In genomic region chr5:176530983-176531901, GRCh38 we compare ENCODE assay signal across 9 cellular contexts. TPM values are rescaled to one million over a fixed set of nuclear protein-coding genes. Genes with fewer than 3 reads are reported as not detected.
DNase-seq lines count a peak whose midpoint lies in the region; ATAC-seq lines count a peak whose summit lies in the region.
"Had no signal": no experiment of that assay in that cellular context is flagged by ENCODE, and none has a peak within 500 bp of the region (broad histone marks: within the 10 kb centered on the region; RNA-seq: fewer than 3 reads in every experiment).

No MANE protein-coding gene starts in this region.

- H3K36me3 ChIP-seq in NT2/D1 (ENCODE audit: insufficient read depth, insufficient read length, low read length), result peaks cover 64% of the 10 kb centered on the region
- peaks cover 45% of the 10 kb centered on the region for H3K36me3 ChIP-seq in effector memory CD4-positive, alpha-beta T cell (ENCODE audit: control insufficient read depth, insufficient read depth, low read length)

- no peak overlapping the region for H3K4me3 ChIP-seq in NT2/D1 (ENCODE audit: insufficient read length, low read depth)
- no peak overlapping the region for H3K4me3 ChIP-seq in effector memory CD4-positive, alpha-beta T cell (ENCODE audit: insufficient read depth, low read depth, low read length, poor library complexity, severe bottlenecking)

- ATAC-seq in GM21367 (IDR thresholded peaks at IDR 0.05; ENCODE audit: unreplicated experiment), result no peak

- H3K27ac ChIP-seq in effector memory CD4-positive, alpha-beta T cell (ENCODE audit: insufficient read depth, low read length, poor library complexity, severe bottlenecking), result peak overlapping the region; percentile 52

- peaks cover 20% of the 10 kb centered on the region for H3K4me1 ChIP-seq in NT2/D1 (ENCODE audit: insufficient read depth, insufficient read length)
- H3K4me1 ChIP-seq in effector memory CD4-positive, alpha-beta T cell (ENCODE audit: control insufficient read depth, insufficient read depth, low read length, poor library complexity, severe bottlenecking), result peaks cover 65% of the 10 kb centered on the region

- H3K27me3 ChIP-seq in NT2/D1 (ENCODE audit: insufficient read depth, insufficient read length), result no peaks in the 10 kb centered on the region
- no peaks in the 10 kb centered on the region for H3K27me3 ChIP-seq in effector memory CD4-positive, alpha-beta T cell (replicated peaks; ENCODE audit: control insufficient read depth, insufficient read depth, low read length, poor library complexity, severe bottlenecking)

- no peaks in the 10 kb centered on the region for H3K9me3 ChIP-seq in NT2/D1 (ENCODE audit: insufficient read depth, low read length)
- no peaks in the 10 kb centered on the region for H3K9me3 ChIP-seq in effector memory CD4-positive, alpha-beta T cell (ENCODE audit: control insufficient read depth, low read length)

- intact Hi-C loops in posterior vena cava (cut with DNase I), result loop anchor here (10.0 kb wide), 1 partner anchor 86 kb away; the partner anchor contains the start of gene FAF2 (in 2 of the 2)

- H3K9ac ChIP-seq in NT2/D1 (ENCODE audit: insufficient read length, low read depth), result peak overlapping the region; percentile 42

- peak; percentile 33 for DNase-seq in EH (ENCODE audit: low read depth)
- no peak for DNase-seq in NT2/D1 (ENCODE audit: low read depth, low spot score)
- DNase-seq in effector memory CD4-positive, alpha-beta T cell, result no peak
- DNase-seq in posterior vena cava (ENCODE audit: low spot score), result peak; percentile 63
- DNase-seq in HuH-7 (ENCODE audit: low spot score), result no peak
- DNase-seq in NCI-H1436 (lab: John Stamatoyannopoulos, UW), result no peak
- DNase-seq in effector CD4-positive, alpha-beta T cell, result no peak

RNA-seq across cellular contexts. Expression of gene RNF44, which starts 6.0 kb away (rescaled TPM):
- 10 to 100 TPM; 16.2 to 16.6 TPM for total RNA-seq in posterior vena cava

RNA-seq across cellular contexts. Expression of gene CDHR2, which starts 17.9 kb away (rescaled TPM):
- under 1 TPM in 1 of 2 donors, not detected in 1; 0.14 TPM for total RNA-seq in posterior vena cava
- total RNA-seq: epithelial cell of proximal tubule had no signal

Comparison
In these comparisons a context has a peak if more than half of its experiments do, and no peak if none do; other contexts are left out.
1. DNase-seq: peak in EH (single experiment) and posterior vena cava (single experiment); none in NT2/D1 (single experiment), effector memory CD4-positive, alpha-beta T cell (0 of 3), HuH-7 (single experiment), NCI-H1436 (single experiment) and effector CD4-positive, alpha-beta T cell (single experiment).